In genomic region chr13:98801626-98802418, GRCh38 we compare ENCODE assay signal across 21 cellular contexts. TPM values are rescaled to one million over a fixed set of nuclear protein-coding genes. Genes with fewer than 3 reads are reported as not detected.
"Had no signal": no experiment of that assay in that cellular context is flagged by ENCODE, and none has a peak within 500 bp of the region (broad histone marks: within the 10 kb centered on the region; RNA-seq: fewer than 3 reads in every experiment).

No MANE protein-coding gene starts in this region.

- H3K27ac Mint-ChIP-seq: activated CD4-positive, alpha-beta memory T cell treated with anti-CD3 and anti-CD28 coated beads, Interleukin-2, amount 10 ng/mL, durations not matched to agents 7 days and 5 days; immature natural killer cell; neural progenitor cell had no signal

- ATAC-seq: activated T-cell treated with anti-CD3 and anti-CD28 coated beads, Interleukin-2, amount 50 U/mL, for 4 hours; esophagus mucosa had no signal

- H3K4me1 Mint-ChIP-seq: immature natural killer cell, naive B cell had no signal

- H3K4me1 ChIP-seq: neural progenitor cell, upper lobe of left lung had no signal

- H3K36me3 Mint-ChIP-seq: neural progenitor cell had no signal

- H3K9ac ChIP-seq: neural progenitor cell had no signal

- H3K27me3 Mint-ChIP-seq: activated CD4-positive, alpha-beta memory T cell treated with anti-CD3 and anti-CD28 coated beads, Interleukin-2, amount 10 ng/mL, durations not matched to agents 7 days and 5 days; activated naive CD8-positive, alpha-beta T cell; naive B cell had no signal

- FAIRE-seq: colon had no signal

- H3K9me3 Mint-ChIP-seq: activated CD4-positive, alpha-beta memory T cell treated with anti-CD3 and anti-CD28 coated beads, Interleukin-2, amount 10 ng/mL, durations not matched to agents 7 days and 5 days; activated T-cell treated with anti-CD3 and anti-CD28 coated beads, Interleukin-2, amount 50 U/mL, for 4 hours; immature natural killer cell; naive B cell; neural progenitor cell had no signal

- H3K4me3 Mint-ChIP-seq: activated CD4-positive, alpha-beta memory T cell treated with anti-CD3 and anti-CD28 coated beads, Interleukin-2, amount 10 ng/mL, durations not matched to agents 7 days and 5 days; activated naive CD8-positive, alpha-beta T cell; activated T-cell treated with anti-CD3 and anti-CD28 coated beads, Interleukin-2, amount 50 U/mL, for 4 hours; immature natural killer cell; naive B cell; neural progenitor cell had no signal

- H3K36me3 ChIP-seq: neural progenitor cell, ovary had no signal

- H3K27ac ChIP-seq: neural progenitor cell, ovary, upper lobe of left lung had no signal

- DNase-seq: activated CD4-positive, alpha-beta memory T cell treated with anti-CD3 and anti-CD28 coated beads, Interleukin-2, amount 10 ng/mL, durations not matched to agents 7 days and 5 days; activated CD4-positive, alpha-beta T cell treated with anti-CD3 and anti-CD28 coated beads for 4 hours; activated effector memory CD4-positive, alpha-beta T cell treated with anti-CD3 and anti-CD28 coated beads, Interleukin-2, amount 50 U/mL, for 16 hours; activated T-cell treated with anti-CD3 and anti-CD28 coated beads, Interleukin-2, amount 50 U/mL, for 4 hours; amniotic stem cell; caudate nucleus; immature natural killer cell; midbrain; naive B cell; ovary; stimulated activated CD4-positive, alpha-beta T cell treated with anti-CD3 and anti-CD28 coated beads, Interleukin-4, amount 100 ng/mL, for 24 hours; stimulated activated naive CD4-positive, alpha-beta T cell treated with Interleukin-2 at 50 U/mL for 16 hours; T-helper 2 cell; upper lobe of left lung had no signal

- H3K9me3 ChIP-seq: ovary, upper lobe of left lung had no signal

- H2AFZ ChIP-seq: neural progenitor cell had no signal

- H3K27me3 ChIP-seq: neural progenitor cell, ovary, upper lobe of left lung had no signal

- H3K4me2 ChIP-seq: neural progenitor cell had no signal

- H3K4me3 ChIP-seq: lung, neural progenitor cell, ovary, upper lobe of left lung had no signal

RNA-seq across cellular contexts. Expression of gene SLC15A1, which starts 49.4 kb away (rescaled TPM):
- total RNA-seq: activated CD4-positive, alpha-beta memory T cell treated with anti-CD3 and anti-CD28 coated beads, Interleukin-2, amount 10 ng/mL, durations not matched to agents 7 days and 5 days; activated T-cell treated with anti-CD3 and anti-CD28 coated beads, Interleukin-2, amount 50 U/mL, for 4 hours; fibroblast of villous mesenchyme; skeletal muscle tissue had no signal
- polyA plus RNA-seq: immature natural killer cell had no signal
